8 cellular contexts compared by ENCODE assay signal in genomic region chr2:15159751-15160177, GRCh38.
DNase-seq lines count a peak whose midpoint lies in the region; ATAC-seq and TF ChIP-seq lines count a peak whose summit lies in the region.

No MANE protein-coding gene starts in this region.

- no peak overlapping the region for H2BK12ac ChIP-seq in mesenchymal stem cell (ENCODE audit: low read length in 2 of 2)

- no peaks in the 10 kb centered on the region for H3K79me1 ChIP-seq in mesenchymal stem cell (replicated peaks; ENCODE audit: low read length, poor library complexity, severe bottlenecking)

- H2BK120ac ChIP-seq in mesenchymal stem cell (ENCODE audit: low read depth, low read length): no peak overlapping the region

- H2BK15ac ChIP-seq in mesenchymal stem cell (ENCODE audit: low read depth, poor library complexity, severe bottlenecking): no peak overlapping the region

- H3K9me3 ChIP-seq in breast epithelium (no peaks in the 10 kb centered on the region), mesenchymal stem cell (ENCODE audit: control insufficient read depth, low read length) (no peaks in the 10 kb centered on the region)

- ATAC-seq in HG03175 (IDR thresholded peaks at IDR 0.05; ENCODE audit: unreplicated experiment): no peak
- ATAC-seq in HG02884 (IDR thresholded peaks at IDR 0.05; ENCODE audit: unreplicated experiment): no peak

- no peak overlapping the region for H2AK5ac ChIP-seq in mesenchymal stem cell (ENCODE audit: low read length, severe bottlenecking)

- no peak overlapping the region for H3K18ac ChIP-seq in mesenchymal stem cell (ENCODE audit: low read depth in 1 of 2, low read length in 2 of 2)

- no peak overlapping the region for H3K23ac ChIP-seq in mesenchymal stem cell (ENCODE audit: low read length in 2 of 2)

- no peak for TF ChIP-seq POLR2A in breast epithelium (IDR thresholded peaks at IDR 0.05)

- H3K4me1 ChIP-seq in breast epithelium (no peaks in the 10 kb centered on the region), mesenchymal stem cell (ENCODE audit: control insufficient read depth, insufficient read depth, low read depth, low read length) (peaks cover 6% of the 10 kb centered on the region)

- no peak overlapping the region for H3K4ac ChIP-seq in mesenchymal stem cell (ENCODE audit: low read depth in 1 of 2, low read length in 2 of 2)

- WGBS in mesenchymal stem cell: 61% methylated on average over 3 of the region's 3 CpGs

- intact Hi-C loops in breast epithelium (cut with DNase I; ENCODE audit: low total_unique reads): no loop called here

- H2AFZ ChIP-seq in mesenchymal stem cell (ENCODE audit: low read depth, low read length): no peak overlapping the region

- H4K8ac ChIP-seq in mesenchymal stem cell (ENCODE audit: low read length): no peak overlapping the region

- no peak overlapping the region for H4K91ac ChIP-seq in mesenchymal stem cell (ENCODE audit: low read length)

- H3K4me3 ChIP-seq in breast epithelium: no peak overlapping the region
- H3K4me3 ChIP-seq in mesenchymal stem cell (ENCODE audit: insufficient read depth in 1 of 2, low read depth in 1 of 2, low read length in 2 of 2): no peak overlapping the region

- no peak overlapping the region for H3K14ac ChIP-seq in mesenchymal stem cell (ENCODE audit: low read length in 2 of 2)

- H3K4me2 ChIP-seq in mesenchymal stem cell (ENCODE audit: low read length, poor library complexity, severe bottlenecking): no peak overlapping the region

- peak; percentile 59 for TF ChIP-seq CTCF in GM20000 (IDR thresholded peaks at IDR 0.05; ENCODE audit: extremely low read depth, missing control alignments)
- peak in 2 of 3 donors; percentile 16 to 29 for TF ChIP-seq CTCF in breast epithelium (IDR thresholded peaks at IDR 0.05)

- H3K27me3 ChIP-seq in breast epithelium (no peaks in the 10 kb centered on the region), mesenchymal stem cell (ENCODE audit: control insufficient read depth in 1 of 2, insufficient read depth in 1 of 2, low read length in 2 of 2) (no peaks in the 10 kb centered on the region)

- no peak overlapping the region for H2BK5ac ChIP-seq in mesenchymal stem cell (ENCODE audit: low read depth, low read length, poor library complexity, severe bottlenecking)

- H3K36me3 ChIP-seq in breast epithelium (no peaks in the 10 kb centered on the region), mesenchymal stem cell (ENCODE audit: control insufficient read depth in 1 of 2, insufficient read depth in 2 of 2, low read depth in 1 of 2, low read length in 2 of 2) (no peaks in the 10 kb centered on the region)

- H3K27ac ChIP-seq in breast epithelium: no peak overlapping the region
- H3K27ac ChIP-seq in mesenchymal stem cell (ENCODE audit: low read length, poor library complexity, severe bottlenecking): no peak overlapping the region

- H3K9ac ChIP-seq in mesenchymal stem cell (ENCODE audit: low read length): no peak overlapping the region

- DNase-seq in CMK (ENCODE audit: low read depth) (peak; percentile 65), GM20000 (ENCODE audit: low spot score) (peak; percentile 26), NCI-H510A treated with DMSO at 0.1 percent for 48 hours (lab: John Stamatoyannopoulos, UW) (peak; percentile 44), breast epithelium (ENCODE audit: low spot score in 2 of 2) (no peak), mesenchymal stem cell (peak; percentile 51)
- no peak for DNase-seq in NK-92 treated with Interleukin-12 subunit alpha and Interleukin-12 subunit beta, amount 100 ng/mL, for 24 hours (lab: John Stamatoyannopoulos, UW)

Comparison
In these comparisons a context has a peak if more than half of its experiments do, and no peak if none do; other contexts are left out.
1. DNase-seq: peak in CMK (single experiment), GM20000 (single experiment), NCI-H510A treated with DMSO at 0.1 percent for 48 hours (single experiment) and mesenchymal stem cell (single experiment); none in breast epithelium (0 of 2) and NK-92 treated with Interleukin-12 subunit alpha and Interleukin-12 subunit beta, amount 100 ng/mL, for 24 hours (single experiment).